In genomic region chr5:14728109-14728938, GRCh38 we compare ENCODE assay signal across 1 cellular context.
TF ChIP-seq lines count a peak whose summit lies in the region.

No MANE protein-coding gene starts in this region.

TF ChIP-seq in HepG2, 621 proteins besides CTCF, POLR2A, EP300 and RAD21 (continued from another document and continues in another):
- TF ChIP-seq CSRNP2 (CRISPR knock-in tag; conservative IDR thresholded peaks at IDR 0.05; ENCODE audit: low read depth) (no peak), MED8 (CRISPR knock-in tag; IDR thresholded peaks at IDR 0.05; ENCODE audit: insufficient replicate concordance) (no peak), GABPB1 (CRISPR knock-in tag; IDR thresholded peaks at IDR 0.05) (peak; percentile 34; the same call in 1 of the 2 replicates), NR0B2 (CRISPR knock-in tag; IDR thresholded peaks at IDR 0.05) (0 out of 2 replicates have a peak, but pooled peaks have one; percentile 30), ZNF317 (CRISPR knock-in tag; IDR thresholded peaks at IDR 0.05) (no peak), SOX6 (IDR thresholded peaks at IDR 0.05) (no peak), SOX6 (CRISPR knock-in tag; IDR thresholded peaks at IDR 0.05) (peak; percentile 100), ZNF335 (CRISPR knock-in tag; IDR thresholded peaks at IDR 0.05) (no peak), MAFG (CRISPR knock-in tag; IDR thresholded peaks at IDR 0.05) (no peak), ZNF563 (CRISPR knock-in tag; IDR thresholded peaks at IDR 0.05) (0 out of 2 replicates have a peak, but pooled peaks have one; percentile 42), RORA (CRISPR knock-in tag; IDR thresholded peaks at IDR 0.05) (no peak), RARA (CRISPR knock-in tag; IDR thresholded peaks at IDR 0.05) (peak; percentile 98), ATAD3A (CRISPR knock-in tag; IDR thresholded peaks at IDR 0.05) (no peak), GTF2F1 (IDR thresholded peaks at IDR 0.05; ENCODE audit: low read length) (no peak), NFIC (IDR thresholded peaks at IDR 0.05; ENCODE audit: low read length) (peak; percentile 86), STAT5B (CRISPR knock-in tag; IDR thresholded peaks at IDR 0.05) (no peak), FOXC1 (CRISPR knock-in tag; IDR thresholded peaks at IDR 0.05; ENCODE audit: borderline replicate concordance) (peak; percentile 38; the same call in 1 of the 2 replicates), MED13 (CRISPR knock-in tag; IDR thresholded peaks at IDR 0.05) (peak; percentile 58; the same call in 1 of the 2 replicates), CBFB (CRISPR knock-in tag; IDR thresholded peaks at IDR 0.05) (peak; percentile 72), ZNF589 (CRISPR knock-in tag; conservative IDR thresholded peaks at IDR 0.05) (peak; percentile 76; the same call in 1 of the 2 replicates), CBX5 (CRISPR knock-in tag; IDR thresholded peaks at IDR 0.05; ENCODE audit: borderline replicate concordance) (no peak; the same call in 1 of the 2 replicates), SRF (IDR thresholded peaks at IDR 0.05; ENCODE audit: low read depth, low read length) (0 out of 2 replicates have a peak, but pooled peaks have one; percentile 12), POGZ (CRISPR knock-in tag; IDR thresholded peaks at IDR 0.05) (peak; percentile 76), TARDBP (CRISPR knock-in tag; IDR thresholded peaks at IDR 0.05) (peak; percentile 82; the same call in 1 of the 2 replicates), CEBPG (CRISPR knock-in tag; IDR thresholded peaks at IDR 0.05) (peak; percentile 55; the same call in 1 of the 2 replicates), TRIM22 (IDR thresholded peaks at IDR 0.05) (no peak), IKZF5 (CRISPR knock-in tag; IDR thresholded peaks at IDR 0.05) (peak; percentile 84; the same call in 1 of the 2 replicates), JUN (CRISPR knock-in tag; IDR thresholded peaks at IDR 0.05) (no peak; the same call in 1 of the 2 replicates), ZNF629 (CRISPR knock-in tag; conservative IDR thresholded peaks at IDR 0.05) (0 out of 2 replicates have a peak, but pooled peaks have one; percentile 44), HNF4G (IDR thresholded peaks at IDR 0.05; ENCODE audit: borderline replicate concordance, low read depth, low read length) (no peak; the same call in 1 of the 2 replicates), HNF4G (CRISPR knock-in tag; IDR thresholded peaks at IDR 0.05; ENCODE audit: borderline replicate concordance, low read depth) (peak; percentile 95), USF2 (IDR thresholded peaks at IDR 0.05; ENCODE audit: low read depth, low read length) (no peak), USF2 (CRISPR knock-in tag; IDR thresholded peaks at IDR 0.05; ENCODE audit: borderline replicate concordance) (no peak; the same call in 1 of the 2 replicates), ZNF672 (CRISPR knock-in tag; IDR thresholded peaks at IDR 0.05) (no peak), ARNTL (CRISPR knock-in tag; IDR thresholded peaks at IDR 0.05) (no peak), HMGA1 (CRISPR knock-in tag; conservative IDR thresholded peaks at IDR 0.05) (no peak), ZNF329 (CRISPR knock-in tag; IDR thresholded peaks at IDR 0.05; ENCODE audit: low read depth) (no peak), DZIP1 (CRISPR knock-in tag; IDR thresholded peaks at IDR 0.05) (no peak), ZNF12 (CRISPR knock-in tag; IDR thresholded peaks at IDR 0.05) (peak; percentile 68), RCOR2 (CRISPR knock-in tag; IDR thresholded peaks at IDR 0.05) (peak; percentile 71; the same call in 1 of the 2 replicates)
- TF ChIP-seq, protein P1, sequence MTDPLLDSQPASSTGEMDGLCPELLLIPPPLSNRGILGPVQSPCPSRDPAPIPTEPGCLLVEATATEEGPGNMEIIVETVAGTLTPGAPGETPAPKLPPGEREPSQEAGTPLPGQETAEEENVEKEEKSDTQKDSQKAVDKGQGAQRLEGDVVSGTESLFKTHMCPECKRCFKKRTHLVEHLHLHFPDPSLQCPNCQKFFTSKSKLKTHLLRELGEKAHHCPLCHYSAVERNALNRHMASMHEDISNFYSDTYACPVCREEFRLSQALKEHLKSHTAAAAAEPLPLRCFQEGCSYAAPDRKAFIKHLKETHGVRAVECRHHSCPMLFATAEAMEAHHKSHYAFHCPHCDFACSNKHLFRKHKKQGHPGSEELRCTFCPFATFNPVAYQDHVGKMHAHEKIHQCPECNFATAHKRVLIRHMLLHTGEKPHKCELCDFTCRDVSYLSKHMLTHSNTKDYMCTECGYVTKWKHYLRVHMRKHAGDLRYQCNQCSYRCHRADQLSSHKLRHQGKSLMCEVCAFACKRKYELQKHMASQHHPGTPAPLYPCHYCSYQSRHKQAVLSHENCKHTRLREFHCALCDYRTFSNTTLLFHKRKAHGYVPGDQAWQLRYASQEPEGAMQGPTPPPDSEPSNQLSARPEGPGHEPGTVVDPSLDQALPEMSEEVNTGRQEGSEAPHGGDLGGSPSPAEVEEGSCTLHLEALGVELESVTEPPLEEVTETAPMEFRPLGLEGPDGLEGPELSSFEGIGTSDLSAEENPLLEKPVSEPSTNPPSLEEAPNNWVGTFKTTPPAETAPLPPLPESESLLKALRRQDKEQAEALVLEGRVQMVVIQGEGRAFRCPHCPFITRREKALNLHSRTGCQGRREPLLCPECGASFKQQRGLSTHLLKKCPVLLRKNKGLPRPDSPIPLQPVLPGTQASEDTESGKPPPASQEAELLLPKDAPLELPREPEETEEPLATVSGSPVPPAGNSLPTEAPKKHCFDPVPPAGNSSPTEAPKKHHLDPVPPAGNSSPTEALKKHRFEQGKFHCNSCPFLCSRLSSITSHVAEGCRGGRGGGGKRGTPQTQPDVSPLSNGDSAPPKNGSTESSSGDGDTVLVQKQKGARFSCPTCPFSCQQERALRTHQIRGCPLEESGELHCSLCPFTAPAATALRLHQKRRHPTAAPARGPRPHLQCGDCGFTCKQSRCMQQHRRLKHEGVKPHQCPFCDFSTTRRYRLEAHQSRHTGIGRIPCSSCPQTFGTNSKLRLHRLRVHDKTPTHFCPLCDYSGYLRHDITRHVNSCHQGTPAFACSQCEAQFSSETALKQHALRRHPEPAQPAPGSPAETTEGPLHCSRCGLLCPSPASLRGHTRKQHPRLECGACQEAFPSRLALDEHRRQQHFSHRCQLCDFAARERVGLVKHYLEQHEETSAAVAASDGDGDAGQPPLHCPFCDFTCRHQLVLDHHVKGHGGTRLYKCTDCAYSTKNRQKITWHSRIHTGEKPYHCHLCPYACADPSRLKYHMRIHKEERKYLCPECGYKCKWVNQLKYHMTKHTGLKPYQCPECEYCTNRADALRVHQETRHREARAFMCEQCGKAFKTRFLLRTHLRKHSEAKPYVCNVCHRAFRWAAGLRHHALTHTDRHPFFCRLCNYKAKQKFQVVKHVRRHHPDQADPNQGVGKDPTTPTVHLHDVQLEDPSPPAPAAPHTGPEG (CRISPR knock-in tag; IDR thresholded peaks at IDR 0.05): peak; percentile 50; the same call in 1 of the 2 replicates
- TF ChIP-seq, protein P2, sequence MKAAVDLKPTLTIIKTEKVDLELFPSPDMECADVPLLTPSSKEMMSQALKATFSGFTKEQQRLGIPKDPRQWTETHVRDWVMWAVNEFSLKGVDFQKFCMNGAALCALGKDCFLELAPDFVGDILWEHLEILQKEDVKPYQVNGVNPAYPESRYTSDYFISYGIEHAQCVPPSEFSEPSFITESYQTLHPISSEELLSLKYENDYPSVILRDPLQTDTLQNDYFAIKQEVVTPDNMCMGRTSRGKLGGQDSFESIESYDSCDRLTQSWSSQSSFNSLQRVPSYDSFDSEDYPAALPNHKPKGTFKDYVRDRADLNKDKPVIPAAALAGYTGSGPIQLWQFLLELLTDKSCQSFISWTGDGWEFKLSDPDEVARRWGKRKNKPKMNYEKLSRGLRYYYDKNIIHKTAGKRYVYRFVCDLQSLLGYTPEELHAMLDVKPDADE (CRISPR knock-in tag; IDR thresholded peaks at IDR 0.05): no peak
- TF ChIP-seq, protein P3, sequence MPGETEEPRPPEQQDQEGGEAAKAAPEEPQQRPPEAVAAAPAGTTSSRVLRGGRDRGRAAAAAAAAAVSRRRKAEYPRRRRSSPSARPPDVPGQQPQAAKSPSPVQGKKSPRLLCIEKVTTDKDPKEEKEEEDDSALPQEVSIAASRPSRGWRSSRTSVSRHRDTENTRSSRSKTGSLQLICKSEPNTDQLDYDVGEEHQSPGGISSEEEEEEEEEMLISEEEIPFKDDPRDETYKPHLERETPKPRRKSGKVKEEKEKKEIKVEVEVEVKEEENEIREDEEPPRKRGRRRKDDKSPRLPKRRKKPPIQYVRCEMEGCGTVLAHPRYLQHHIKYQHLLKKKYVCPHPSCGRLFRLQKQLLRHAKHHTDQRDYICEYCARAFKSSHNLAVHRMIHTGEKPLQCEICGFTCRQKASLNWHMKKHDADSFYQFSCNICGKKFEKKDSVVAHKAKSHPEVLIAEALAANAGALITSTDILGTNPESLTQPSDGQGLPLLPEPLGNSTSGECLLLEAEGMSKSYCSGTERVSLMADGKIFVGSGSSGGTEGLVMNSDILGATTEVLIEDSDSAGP (CRISPR knock-in tag; IDR thresholded peaks at IDR 0.05; ENCODE audit: borderline replicate concordance): peak; percentile 70; the same call in 1 of the 2 replicates
